8 cellular contexts compared by ENCODE assay signal in the genomic region with DNA sequence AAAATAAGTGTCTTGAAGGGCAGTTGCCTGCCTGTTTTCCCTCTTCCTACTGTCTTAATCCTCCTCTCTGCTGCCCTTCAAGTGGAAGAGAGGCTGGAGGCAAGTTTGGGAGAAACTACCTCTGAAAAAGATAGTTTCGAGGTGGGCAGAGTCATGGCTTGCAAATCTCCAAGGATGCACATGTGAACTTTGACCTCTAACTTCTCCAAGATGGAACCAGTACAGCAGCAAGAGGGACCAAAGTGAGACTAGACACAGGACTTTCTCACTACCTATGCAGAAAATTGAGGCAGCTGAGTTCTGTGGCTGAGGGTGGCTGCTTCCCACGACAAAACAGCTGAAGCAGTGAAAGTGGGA. TPM values are rescaled to one million over a fixed set of nuclear protein-coding genes. Genes with fewer than 3 reads are reported as not detected.
DNase-seq lines count a peak whose midpoint lies in the region; ATAC-seq and TF ChIP-seq lines count a peak whose summit lies in the region.
"Had no signal": no experiment of that assay in that cellular context is flagged by ENCODE, and none has a peak within 500 bp of the region (broad histone marks: within the 10 kb centered on the region; RNA-seq: fewer than 3 reads in every experiment).

No MANE protein-coding gene starts in this region.

- H3K4me3 ChIP-seq in SK-N-SH (ENCODE audit: low read depth in 2 of 2, low read length in 1 of 2): no peak overlapping the region
- no peak overlapping the region for H3K4me3 ChIP-seq in SU-DHL-6 (ENCODE audit: insufficient read depth, low read length, poor library complexity, severe bottlenecking)
- peak overlapping the region; percentile 68 for H3K4me3 ChIP-seq in iPS-18a (ENCODE audit: low read length)

- TF ChIP-seq CTCF in SK-N-SH (IDR thresholded peaks at IDR 0.05): no peak
- no peak for TF ChIP-seq CTCF in SU-DHL-6 (IDR thresholded peaks at IDR 0.05; ENCODE audit: insufficient read depth, low read length, poor library complexity, severe bottlenecking)

- no peak for TF ChIP-seq RAD21 in SK-N-SH (IDR thresholded peaks at IDR 0.05; ENCODE audit: low read length)

- H3K79me2 ChIP-seq in SK-N-SH (ENCODE audit: insufficient read depth) (no peaks in the 10 kb centered on the region), SU-DHL-6 (ENCODE audit: insufficient read depth, low read length) (no peaks in the 10 kb centered on the region)

- H2AFZ ChIP-seq in SK-N-SH (ENCODE audit: low read depth) (no peak overlapping the region), SU-DHL-6 (ENCODE audit: low read depth, low read length, severe bottlenecking) (no peak overlapping the region)

- H3K36me3 ChIP-seq in SK-N-SH (replicated peaks in 1 of 2; ENCODE audit: control insufficient read depth in 1 of 2, insufficient read depth in 2 of 2, low read length in 1 of 2) (no peaks in the 10 kb centered on the region), SU-DHL-6 (ENCODE audit: low read length) (no peaks in the 10 kb centered on the region), iPS-18a (ENCODE audit: control insufficient read depth, low read depth, low read length) (no peaks in the 10 kb centered on the region)
- H3K36me3 ChIP-seq: thyroid gland had no signal

- H3K27me3 ChIP-seq in SK-N-SH (ENCODE audit: insufficient read depth) (no peaks in the 10 kb centered on the region), SU-DHL-6 (ENCODE audit: low read length) (no peaks in the 10 kb centered on the region), iPS-18a (ENCODE audit: control insufficient read depth, insufficient read depth, low read length) (peaks cover 58% of the 10 kb centered on the region)

- H3K9me2 ChIP-seq in SK-N-SH (no peaks in the 10 kb centered on the region), SU-DHL-6 (replicated peaks; ENCODE audit: insufficient read depth, low read length) (no peaks in the 10 kb centered on the region)

- H3K4me2 ChIP-seq in SK-N-SH: peak overlapping the region; percentile 90; the same call in 1 of the 2 replicates
- H3K4me2 ChIP-seq in SU-DHL-6 (ENCODE audit: low read depth, low read length, poor library complexity, severe bottlenecking): peak overlapping the region; percentile 64

- peaks cover 4 to 15% of the 10 kb centered on the region in 2 experiments; a peak in 2 of 4 replicates for H3K4me1 ChIP-seq in SK-N-SH (ENCODE audit: control insufficient read depth in 1 of 2, insufficient read depth in 2 of 2, low read depth in 1 of 2, low read length in 1 of 2)
- H3K4me1 ChIP-seq in iPS-18a (ENCODE audit: control insufficient read depth, low read depth, low read length): peaks cover 14% of the 10 kb centered on the region

- ATAC-seq in SK-N-SH treated with all-trans-retinoic acid at 6 μM for 48 hours (no peak), GM19463 (IDR thresholded peaks at IDR 0.05; ENCODE audit: unreplicated experiment) (no peak), GM19023 (IDR thresholded peaks at IDR 0.05; ENCODE audit: unreplicated experiment) (no peak)

- no peak overlapping the region for H3K9ac ChIP-seq in SK-N-SH
- peak overlapping the region; percentile 38; the same call in 1 of the 2 replicates for H3K9ac ChIP-seq in SU-DHL-6 (ENCODE audit: low read length)
- no peak overlapping the region for H3K9ac ChIP-seq in iPS-18a (ENCODE audit: low read length)

- POLR2A ChIA-PET in SK-N-SH (lab: Yijun Ruan, JAX): interaction anchor here (1.6 kb wide), 1 partner anchor 67 kb away, joined by 3 read pairs; no protein-coding TSS in a partner anchor

- H3K27ac ChIP-seq in SK-N-SH (ENCODE audit: low read depth in 2 of 2, low read length in 1 of 2): no peak overlapping the region
- no peak overlapping the region for H3K27ac ChIP-seq in SU-DHL-6 (ENCODE audit: low read depth, low read length)
- H3K27ac ChIP-seq in iPS-18a (ENCODE audit: low read length): no peak overlapping the region
- H3K27ac ChIP-seq: 22Rv1, thyroid gland had no signal

- no peak for DNase-seq in SK-N-SH

- TF ChIP-seq EP300 in SK-N-SH (IDR thresholded peaks at IDR 0.05; ENCODE audit: borderline replicate concordance in 1 of 2, low read depth in 1 of 2, low read length in 1 of 2): no peak

- CTCF ChIA-PET in SK-N-SH (lab: Yijun Ruan, JAX): interaction anchor here (0.6 to 4.4 kb wide), 25 partner anchors 9 to 224 kb away, joined by 3 to 30 read pairs (median 6); partner anchors contain the start of genes GHDC, NKIRAS2 and RAB5C

- no peaks in the 10 kb centered on the region for H3K9me3 ChIP-seq in SK-N-SH
- H3K9me3 ChIP-seq in SU-DHL-6 (ENCODE audit: insufficient read depth, low read length): no peaks in the 10 kb centered on the region
- H3K9me3 ChIP-seq in iPS-18a (ENCODE audit: control insufficient read depth, low read depth, low read length): no peaks in the 10 kb centered on the region
- H3K9me3 ChIP-seq: thyroid gland had no signal

- H3F3A ChIP-seq in SK-N-SH (replicated peaks; ENCODE audit: insufficient read depth) (peaks cover 11% of the 10 kb centered on the region), SU-DHL-6 (ENCODE audit: insufficient read depth) (peaks cover 16% of the 10 kb centered on the region)

- 68% methylated on average over 2 of the region's 2 CpGs for WGBS in SK-N-SH (ENCODE audit: low lambda C conversion rate)

- H4K20me1 ChIP-seq in SK-N-SH (ENCODE audit: insufficient read depth) (no peaks in the 10 kb centered on the region), SU-DHL-6 (ENCODE audit: low read depth, low read length) (no peaks in the 10 kb centered on the region)

TF ChIP-seq in SK-N-SH, 30 proteins besides CTCF, POLR2A, EP300 and RAD21 (continues in another document):
- TF ChIP-seq MEF2A (IDR thresholded peaks at IDR 0.05; ENCODE audit: borderline replicate concordance, low read depth) (no peak), NFIC (IDR thresholded peaks at IDR 0.05; ENCODE audit: borderline replicate concordance) (no peak), FOSL2 (IDR thresholded peaks at IDR 0.05; ENCODE audit: borderline replicate concordance, low read depth) (no peak)
- TF ChIP-seq, protein P1, sequence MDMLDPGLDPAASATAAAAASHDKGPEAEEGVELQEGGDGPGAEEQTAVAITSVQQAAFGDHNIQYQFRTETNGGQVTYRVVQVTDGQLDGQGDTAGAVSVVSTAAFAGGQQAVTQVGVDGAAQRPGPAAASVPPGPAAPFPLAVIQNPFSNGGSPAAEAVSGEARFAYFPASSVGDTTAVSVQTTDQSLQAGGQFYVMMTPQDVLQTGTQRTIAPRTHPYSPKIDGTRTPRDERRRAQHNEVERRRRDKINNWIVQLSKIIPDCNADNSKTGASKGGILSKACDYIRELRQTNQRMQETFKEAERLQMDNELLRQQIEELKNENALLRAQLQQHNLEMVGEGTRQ (IDR thresholded peaks at IDR 0.05; ENCODE audit: borderline replicate concordance, low read depth, low read length): no peak

TF ChIP-seq in SK-N-SH treated with all-trans-retinoic acid at 6 μM for 48 hours, 23 proteins besides CTCF, POLR2A, EP300 and RAD21 (continues in another document):
- no peak for TF ChIP-seq BACH2 (CRISPR knock-in tag; IDR thresholded peaks at IDR 0.05; ENCODE audit: borderline replicate concordance)
- TF ChIP-seq, protein P2, sequence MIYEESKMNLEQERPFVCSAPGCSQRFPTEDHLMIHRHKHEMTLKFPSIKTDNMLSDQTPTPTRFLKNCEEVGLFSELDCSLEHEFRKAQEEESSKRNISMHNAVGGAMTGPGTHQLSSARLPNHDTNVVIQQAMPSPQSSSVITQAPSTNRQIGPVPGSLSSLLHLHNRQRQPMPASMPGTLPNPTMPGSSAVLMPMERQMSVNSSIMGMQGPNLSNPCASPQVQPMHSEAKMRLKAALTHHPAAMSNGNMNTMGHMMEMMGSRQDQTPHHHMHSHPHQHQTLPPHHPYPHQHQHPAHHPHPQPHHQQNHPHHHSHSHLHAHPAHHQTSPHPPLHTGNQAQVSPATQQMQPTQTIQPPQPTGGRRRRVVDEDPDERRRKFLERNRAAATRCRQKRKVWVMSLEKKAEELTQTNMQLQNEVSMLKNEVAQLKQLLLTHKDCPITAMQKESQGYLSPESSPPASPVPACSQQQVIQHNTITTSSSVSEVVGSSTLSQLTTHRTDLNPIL (CRISPR knock-in tag; IDR thresholded peaks at IDR 0.05; ENCODE audit: low read depth): no peak
- TF ChIP-seq, protein P3, sequence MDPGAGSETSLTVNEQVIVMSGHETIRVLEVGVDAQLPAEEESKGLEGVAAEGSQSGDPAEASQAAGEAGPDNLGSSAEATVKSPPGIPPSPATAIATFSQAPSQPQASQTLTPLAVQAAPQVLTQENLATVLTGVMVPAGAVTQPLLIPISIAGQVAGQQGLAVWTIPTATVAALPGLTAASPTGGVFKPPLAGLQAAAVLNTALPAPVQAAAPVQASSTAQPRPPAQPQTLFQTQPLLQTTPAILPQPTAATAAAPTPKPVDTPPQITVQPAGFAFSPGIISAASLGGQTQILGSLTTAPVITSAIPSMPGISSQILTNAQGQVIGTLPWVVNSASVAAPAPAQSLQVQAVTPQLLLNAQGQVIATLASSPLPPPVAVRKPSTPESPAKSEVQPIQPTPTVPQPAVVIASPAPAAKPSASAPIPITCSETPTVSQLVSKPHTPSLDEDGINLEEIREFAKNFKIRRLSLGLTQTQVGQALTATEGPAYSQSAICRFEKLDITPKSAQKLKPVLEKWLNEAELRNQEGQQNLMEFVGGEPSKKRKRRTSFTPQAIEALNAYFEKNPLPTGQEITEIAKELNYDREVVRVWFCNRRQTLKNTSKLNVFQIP (CRISPR knock-in tag; IDR thresholded peaks at IDR 0.05; ENCODE audit: borderline replicate concordance, low read depth): no peak
- TF ChIP-seq ZFP30 (CRISPR knock-in tag; IDR thresholded peaks at IDR 0.05): no peak
- no peak for TF ChIP-seq ARNTL (CRISPR knock-in tag; IDR thresholded peaks at IDR 0.05; ENCODE audit: borderline replicate concordance, low read depth)
- TF ChIP-seq TCF4 (CRISPR knock-in tag; IDR thresholded peaks at IDR 0.05; ENCODE audit: borderline replicate concordance): no peak
- TF ChIP-seq ZNF565 (CRISPR knock-in tag; conservative IDR thresholded peaks at IDR 0.05; ENCODE audit: low read depth): no peak
- TF ChIP-seq PPARA (CRISPR knock-in tag; IDR thresholded peaks at IDR 0.05; ENCODE audit: borderline replicate concordance): no peak
- no peak for TF ChIP-seq CSDC2 (CRISPR knock-in tag; IDR thresholded peaks at IDR 0.05)

RNA-seq across cellular contexts. Expression of gene KCNH4, which starts 0.9 kb away (rescaled TPM):
- 0.46 and 0.57 TPM in 2 replicates for polyA plus RNA-seq in SK-N-SH (2012; rRNA removed)
- 0.17 and 0.29 TPM in 2 replicates for polyA plus RNA-seq in SK-N-SH (2012; cell fraction: cytosol; rRNA removed)
- polyA plus RNA-seq in SK-N-SH (2012; cell fraction: nucleus; rRNA removed): 0.83 and 1.1 TPM in 2 replicates

RNA-seq across cellular contexts. Expression of gene HCRT, which starts 3.4 kb away (rescaled TPM):
- not detected in 2 replicates for polyA plus RNA-seq in SK-N-SH (2012; rRNA removed)
- not detected in 2 replicates for polyA plus RNA-seq in SK-N-SH (2012; cell fraction: cytosol; rRNA removed)
- polyA plus RNA-seq in SK-N-SH (2012; cell fraction: nucleus; rRNA removed): not detected in 2 replicates

RNA-seq across cellular contexts. Expression of gene GHDC, which starts 12.5 kb away (rescaled TPM):
- 15.8 and 18.0 TPM in 2 replicates for polyA plus RNA-seq in SK-N-SH (2012; rRNA removed)
- polyA plus RNA-seq in SK-N-SH (2012; cell fraction: cytosol; rRNA removed): 5.8 and 9.8 TPM in 2 replicates
- polyA plus RNA-seq in SK-N-SH (2012; cell fraction: nucleus; rRNA removed): 48.3 and 51.9 TPM in 2 replicates

RNA-seq across cellular contexts. Expression of gene RAB5C, which starts 27.0 kb away (rescaled TPM):
- polyA plus RNA-seq in SK-N-SH (2012; rRNA removed): 257 and 285 TPM in 2 replicates
- polyA plus RNA-seq in SK-N-SH (2012; cell fraction: cytosol; rRNA removed): 161 and 219 TPM in 2 replicates
- 102 and 144 TPM in 2 replicates for polyA plus RNA-seq in SK-N-SH (2012; cell fraction: nucleus; rRNA removed)

RNA-seq across cellular contexts. Expression of gene HSPB9, which starts 59.2 kb away (rescaled TPM):
- polyA plus RNA-seq in SK-N-SH (2012; rRNA removed): 0.03 and 0.05 TPM in 2 replicates
- polyA plus RNA-seq in SK-N-SH (2012; cell fraction: cytosol; rRNA removed): 0.01 TPM in 2 replicates
- polyA plus RNA-seq in SK-N-SH (2012; cell fraction: nucleus; rRNA removed): 0.21 and 0.50 TPM in 2 replicates
